Comparison of ENCODE assay signal across 12 cellular contexts in the genomic region with DNA sequence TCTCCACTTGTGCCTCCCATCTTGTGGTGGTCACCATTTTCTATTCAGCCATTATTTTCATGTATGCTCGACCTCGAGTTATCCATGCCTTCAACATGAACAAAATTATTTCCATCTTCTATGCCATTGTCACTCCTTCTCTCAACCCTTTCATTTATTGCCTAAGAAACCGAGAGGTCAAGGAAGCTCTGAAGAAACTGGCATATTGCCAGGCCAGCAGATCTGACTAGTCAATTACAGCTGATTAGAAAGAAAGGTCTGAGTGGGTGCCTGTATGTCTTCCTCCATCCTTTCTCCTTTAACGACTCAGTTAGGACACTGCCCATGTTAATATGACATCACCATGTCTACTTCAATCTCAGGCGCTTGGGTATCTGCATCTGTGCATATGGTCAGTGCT. TPM values are rescaled to one million over a fixed set of nuclear protein-coding genes. Genes with fewer than 3 reads are reported as not detected.
"Had no signal": no experiment of that assay in that cellular context is flagged by ENCODE, and none has a peak within 500 bp of the region (broad histone marks: within the 10 kb centered on the region; RNA-seq: fewer than 3 reads in every experiment).

No MANE protein-coding gene starts in this region.

- H3K4me1 ChIP-seq: HAP-1 had no signal

- DNase-seq: GM23248, GOT3, H7, HFFc6, IMR-90, KBM-7 had no signal

- H3K4me2 ChIP-seq: KMS-11 had no signal

- H3K27ac ChIP-seq: GM23248, HL-60, KMS-11 had no signal

- H3K9me3 ChIP-seq: HAP-1 had no signal

- H3K4me3 ChIP-seq: GM23248, HAP-1 had no signal

- H3K36me3 ChIP-seq: HAP-1 had no signal

- ATAC-seq: HCT116 had no signal

- H2AFZ ChIP-seq: GM23248 had no signal

- H3K9ac ChIP-seq: GM23248, KMS-11 had no signal

RNA-seq across cellular contexts. Expression of gene OR6B1, which starts 4.6 kb away (rescaled TPM):
- total RNA-seq: GM23248, H4, H7, HFFc6, HT1080, IMR-90 had no signal

RNA-seq across cellular contexts. Expression of gene OR2A5, which starts 44.0 kb away (rescaled TPM):
- total RNA-seq: GM23248, H4, H7, HFFc6, HT1080, IMR-90 had no signal

RNA-seq across cellular contexts. Expression of gene OR2F1, which starts 50.1 kb away (rescaled TPM):
- total RNA-seq: GM23248, H4, H7, HFFc6, HT1080, IMR-90 had no signal
